8 cellular contexts compared by ENCODE assay signal in the genomic region with DNA sequence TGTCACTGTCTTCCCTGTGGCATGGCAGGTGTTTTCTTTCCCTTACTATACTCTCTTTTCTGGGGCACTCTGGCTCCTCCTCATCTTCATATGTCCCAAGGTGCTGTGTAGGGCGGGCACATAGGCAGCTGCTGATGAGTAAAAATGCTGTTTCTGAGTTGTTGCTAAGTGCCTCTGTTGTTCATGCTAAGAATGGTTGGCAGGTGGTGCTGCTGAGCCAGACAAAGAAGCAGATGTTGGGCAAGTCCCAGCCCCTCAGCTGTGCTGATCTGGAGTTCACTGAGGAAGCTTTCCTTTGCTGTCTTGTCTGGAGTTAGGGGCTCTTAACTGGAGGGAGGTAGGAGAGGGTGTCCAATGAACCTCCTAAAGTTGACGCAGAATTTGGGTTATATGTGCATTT. TPM values are rescaled to one million over a fixed set of nuclear protein-coding genes. Genes with fewer than 3 reads are reported as not detected.
DNase-seq lines count a peak whose midpoint lies in the region; ATAC-seq, FAIRE-seq and TF ChIP-seq lines count a peak whose summit lies in the region.

No MANE protein-coding gene starts in this region.

- H3K79me2 ChIP-seq in neural progenitor cell (ENCODE audit: low read depth): no peaks in the 10 kb centered on the region

- H3K27ac ChIP-seq in right atrium auricular region (no peak overlapping the region), endodermal cell (ENCODE audit: low read depth, low read length) (no peak overlapping the region), neural progenitor cell (no peak overlapping the region)

- peaks cover 29% of the 10 kb centered on the region for H3K36me3 Mint-ChIP-seq in endodermal cell (ENCODE audit: low read depth)
- H3K36me3 Mint-ChIP-seq in neural progenitor cell: peaks cover 40% of the 10 kb centered on the region

- no peak overlapping the region for H3K4me3 Mint-ChIP-seq in endodermal cell
- H3K4me3 Mint-ChIP-seq in neural progenitor cell: no peak overlapping the region

- H3K4me1 ChIP-seq in right atrium auricular region: no peaks in the 10 kb centered on the region
- no peaks in the 10 kb centered on the region for H3K4me1 ChIP-seq in endodermal cell (ENCODE audit: control insufficient read depth, insufficient read depth, low read length)
- peaks cover 7% of the 10 kb centered on the region for H3K4me1 ChIP-seq in neural progenitor cell

- DNase-seq in Right ventricle myocardium inferior (ENCODE audit: missing footprints) (no peak), right atrium auricular region (ENCODE audit: low spot score) (no peak), NCI-H2196 treated with DMSO at 0.1 percent for 48 hours (lab: John Stamatoyannopoulos, UW; ENCODE audit: unreplicated experiment) (peak; percentile 22), endodermal cell (peak; percentile 82), neural progenitor cell (ENCODE audit: low spot score) (peak; percentile 76), urothelium cell line (ENCODE audit: low spot score) (peak; percentile 54)
- DNase-seq in activated CD4-positive, alpha-beta T cell treated with anti-CD3 and anti-CD28 coated beads, Interleukin-2, amount 50 U/mL, for 4 hours: peak; percentile 67 to 69

- H3K9ac ChIP-seq in endodermal cell (ENCODE audit: extremely low read depth, low read length, poor library complexity, severe bottlenecking) (no peak overlapping the region), neural progenitor cell (no peak overlapping the region)

- intact Hi-C loops in Right ventricle myocardium inferior (cut with DNase I): no loop called here

- peak; percentile 40 for ATAC-seq in Right ventricle myocardium inferior
- ATAC-seq in HG02840 (IDR thresholded peaks at IDR 0.05; ENCODE audit: low FRiP score, unreplicated experiment): peak; percentile 91

- H2AFZ ChIP-seq in neural progenitor cell (replicated peaks): no peak overlapping the region

- peaks cover 74% of the 10 kb centered on the region for H3K36me3 ChIP-seq in right atrium auricular region
- H3K36me3 ChIP-seq in endodermal cell (ENCODE audit: control insufficient read depth, insufficient read depth, low read length): peaks cover 16% of the 10 kb centered on the region
- H3K36me3 ChIP-seq in neural progenitor cell: peaks cover 3% of the 10 kb centered on the region

- H3K9me3 Mint-ChIP-seq in endodermal cell (no peaks in the 10 kb centered on the region), neural progenitor cell (no peaks in the 10 kb centered on the region)

- H3K4me3 ChIP-seq in right atrium auricular region (no peak overlapping the region), endodermal cell (ENCODE audit: low read length) (no peak overlapping the region), neural progenitor cell (no peak overlapping the region)

- H3K27me3 ChIP-seq in right atrium auricular region (no peaks in the 10 kb centered on the region), endodermal cell (ENCODE audit: control insufficient read depth, insufficient read depth, low read length, poor library complexity, severe bottlenecking) (no peaks in the 10 kb centered on the region), neural progenitor cell (no peaks in the 10 kb centered on the region)

- 68% methylated on average over 2 of the region's 2 CpGs; no CpG with 5 or more reads in 1 of the 2 experiments for WGBS in endodermal cell (ENCODE audit: insufficient coverage in 1 of 2, insufficient read length in 1 of 2), 2 experiments

- peak in 1 of 2 donors; percentile 40 for TF ChIP-seq CTCF in right atrium auricular region (IDR thresholded peaks at IDR 0.05)
- TF ChIP-seq CTCF in endodermal cell (conservative IDR thresholded peaks at IDR 0.05): peak; percentile 79
- TF ChIP-seq CTCF in neural progenitor cell (IDR thresholded peaks at IDR 0.05): peak; percentile 71

- no peaks in the 10 kb centered on the region for H3K4me1 Mint-ChIP-seq in endodermal cell
- H3K4me1 Mint-ChIP-seq in neural progenitor cell: peaks cover 22% of the 10 kb centered on the region

- H3F3A ChIP-seq in neural progenitor cell (ENCODE audit: low read depth): no peaks in the 10 kb centered on the region

- H3K27ac Mint-ChIP-seq in endodermal cell (no peak overlapping the region), neural progenitor cell (peak overlapping the region; percentile 36)

- peaks cover 2% of the 10 kb centered on the region for H4K20me1 ChIP-seq in neural progenitor cell (ENCODE audit: low read depth)

- H3K4me2 ChIP-seq in neural progenitor cell: no peak overlapping the region

- FAIRE-seq in urothelium cell line (lab: Jason Lieb, UNC): no peak

- no peaks in the 10 kb centered on the region for H3K27me3 Mint-ChIP-seq in endodermal cell (ENCODE audit: insufficient read depth)
- H3K27me3 Mint-ChIP-seq in neural progenitor cell (ENCODE audit: insufficient read depth, low read depth): no peaks in the 10 kb centered on the region

- H3K9me3 ChIP-seq in right atrium auricular region (no peaks in the 10 kb centered on the region), endodermal cell (ENCODE audit: control insufficient read depth, low read length) (no peaks in the 10 kb centered on the region), neural progenitor cell (ENCODE audit: low read depth) (no peaks in the 10 kb centered on the region)

RNA-seq across cellular contexts. Expression of a gene that starts 40.6 kb away (rescaled TPM):
- total RNA-seq in Right ventricle myocardium inferior (260 TPM), right atrium auricular region (100 to 1,000 TPM; 108 to 143 TPM), endodermal cell (10 to 100 TPM; 32.5 to 53.0 TPM), neural progenitor cell (ENCODE audit: low replicate concordance) (37.2 and 49.9 TPM in 2 replicates)
- polyA plus RNA-seq in endodermal cell (2013, experiment 1 of 2): 67.3 TPM
- 66.0 TPM for polyA plus RNA-seq in endodermal cell (2013, experiment 2 of 2)

Comparison
In these comparisons a context has a peak if more than half of its experiments do, and no peak if none do; other contexts are left out.
1. DNase-seq: peak in NCI-H2196 treated with DMSO at 0.1 percent for 48 hours (single experiment), activated CD4-positive, alpha-beta T cell treated with anti-CD3 and anti-CD28 coated beads, Interleukin-2, amount 50 U/mL, for 4 hours (2 of 2), endodermal cell (single experiment), neural progenitor cell (single experiment) and urothelium cell line (single experiment); none in Right ventricle myocardium inferior (single experiment) and right atrium auricular region (single experiment).